ENCODE assay signal across 3 cellular contexts in genomic region chr5:81604193-81604592, GRCh38.
TF ChIP-seq lines count a peak whose summit lies in the region.

No MANE protein-coding gene starts in this region.

TF ChIP-seq in SK-N-SH treated with all-trans-retinoic acid at 6 μM for 48 hours, 23 proteins besides CTCF, POLR2A, EP300 and RAD21 (continued from another document):
- no peak for TF ChIP-seq GLIS3 (CRISPR knock-in tag; IDR thresholded peaks at IDR 0.05)

TF ChIP-seq in SK-N-SH, 30 proteins besides CTCF, POLR2A, EP300 and RAD21 (continued from another document):
- TF ChIP-seq, protein P1, sequence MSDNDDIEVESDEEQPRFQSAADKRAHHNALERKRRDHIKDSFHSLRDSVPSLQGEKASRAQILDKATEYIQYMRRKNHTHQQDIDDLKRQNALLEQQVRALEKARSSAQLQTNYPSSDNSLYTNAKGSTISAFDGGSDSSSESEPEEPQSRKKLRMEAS (IDR thresholded peaks at IDR 0.05; ENCODE audit: low read depth) = no peak
- TF ChIP-seq EZH2phosphoT487 (IDR thresholded peaks at IDR 0.05; ENCODE audit: borderline replicate concordance, low read depth) (no peak), POLR2AphosphoS5 (IDR thresholded peaks at IDR 0.05; ENCODE audit: low read depth, low read length) (no peak), JUND (IDR thresholded peaks at IDR 0.05) (no peak), CHD2 (IDR thresholded peaks at IDR 0.05; ENCODE audit: low read length, partially characterized antibody) (no peak), GABPA (IDR thresholded peaks at IDR 0.05; ENCODE audit: low read depth) (no peak), REST (IDR thresholded peaks at IDR 0.05; ENCODE audit: low read depth, low read length) (no peak), MXI1 (IDR thresholded peaks at IDR 0.05; ENCODE audit: low read depth, low read length) (no peak), RXRA (IDR thresholded peaks at IDR 0.05; ENCODE audit: borderline replicate concordance, low read depth) (no peak), ELF1 (IDR thresholded peaks at IDR 0.05) (no peak), NRF1 (IDR thresholded peaks at IDR 0.05; ENCODE audit: low read depth, low read length) (no peak), YY1 (IDR thresholded peaks at IDR 0.05; ENCODE audit: low read depth) (no peak), RCOR1 (IDR thresholded peaks at IDR 0.05; ENCODE audit: low read length) (no peak)
- TF ChIP-seq, protein P2, sequence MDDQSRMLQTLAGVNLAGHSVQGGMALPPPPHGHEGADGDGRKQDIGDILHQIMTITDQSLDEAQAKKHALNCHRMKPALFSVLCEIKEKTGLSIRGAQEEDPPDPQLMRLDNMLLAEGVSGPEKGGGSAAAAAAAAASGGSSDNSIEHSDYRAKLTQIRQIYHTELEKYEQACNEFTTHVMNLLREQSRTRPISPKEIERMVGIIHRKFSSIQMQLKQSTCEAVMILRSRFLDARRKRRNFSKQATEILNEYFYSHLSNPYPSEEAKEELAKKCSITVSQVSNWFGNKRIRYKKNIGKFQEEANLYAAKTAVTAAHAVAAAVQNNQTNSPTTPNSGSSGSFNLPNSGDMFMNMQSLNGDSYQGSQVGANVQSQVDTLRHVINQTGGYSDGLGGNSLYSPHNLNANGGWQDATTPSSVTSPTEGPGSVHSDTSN (IDR thresholded peaks at IDR 0.05) = no peak

TF ChIP-seq in GM12878, 131 proteins besides CTCF, POLR2A, EP300 and RAD21 (continued from another document):
- TF ChIP-seq, protein P3, sequence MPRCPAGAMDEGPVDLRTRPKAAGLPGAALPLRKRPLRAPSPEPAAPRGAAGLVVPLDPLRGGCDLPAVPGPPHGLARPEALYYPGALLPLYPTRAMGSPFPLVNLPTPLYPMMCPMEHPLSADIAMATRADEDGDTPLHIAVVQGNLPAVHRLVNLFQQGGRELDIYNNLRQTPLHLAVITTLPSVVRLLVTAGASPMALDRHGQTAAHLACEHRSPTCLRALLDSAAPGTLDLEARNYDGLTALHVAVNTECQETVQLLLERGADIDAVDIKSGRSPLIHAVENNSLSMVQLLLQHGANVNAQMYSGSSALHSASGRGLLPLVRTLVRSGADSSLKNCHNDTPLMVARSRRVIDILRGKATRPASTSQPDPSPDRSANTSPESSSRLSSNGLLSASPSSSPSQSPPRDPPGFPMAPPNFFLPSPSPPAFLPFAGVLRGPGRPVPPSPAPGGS (IDR thresholded peaks at IDR 0.05; ENCODE audit: borderline replicate concordance, insufficient read depth, low read depth, low read length, poor library complexity, severe bottlenecking) = no peak
- TF ChIP-seq CREM (IDR thresholded peaks at IDR 0.05; ENCODE audit: low read depth) (no peak), POLR2AphosphoS2 (IDR thresholded peaks at IDR 0.05; ENCODE audit: low read depth, low read length) (no peak), LARP7 (IDR thresholded peaks at IDR 0.05) (no peak)
TF ChIP-seq in GM12878: peak in this region for 0.
